In the genomic region with DNA sequence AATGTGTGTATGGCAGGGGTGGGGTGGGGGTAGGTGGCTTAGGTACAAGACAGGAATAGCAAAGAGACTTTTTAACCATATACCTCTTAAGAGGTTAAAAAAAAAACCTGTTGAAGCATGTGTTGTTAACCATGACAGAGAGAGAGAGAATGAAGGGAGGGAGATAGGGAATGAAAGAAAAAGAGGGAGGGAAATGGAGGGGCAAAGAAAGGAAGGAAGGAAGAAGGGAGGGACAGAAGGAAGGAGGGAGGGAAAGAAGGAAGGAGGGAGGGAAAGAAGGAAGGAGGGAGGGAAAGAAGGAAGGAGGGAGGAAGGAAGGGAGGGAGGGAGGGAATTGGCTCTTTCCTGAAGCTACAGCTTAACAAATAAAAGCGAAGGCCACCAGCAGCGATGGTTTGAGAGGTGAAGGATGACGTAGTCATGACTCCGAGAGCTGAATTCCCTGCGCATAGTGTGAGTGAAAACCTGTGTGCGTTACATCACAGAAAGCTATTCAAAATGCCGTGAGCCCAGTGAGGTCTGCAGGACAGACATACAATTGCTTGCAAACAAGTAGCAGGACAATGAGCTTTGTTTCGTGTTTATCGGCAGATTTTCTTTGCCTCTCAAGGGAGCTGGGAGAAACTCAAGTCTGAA, we compare ENCODE assay signal across 22 cellular contexts.
"Had no signal": no experiment of that assay in that cellular context is flagged by ENCODE, and none has a peak within 500 bp of the region (broad histone marks: within the 10 kb centered on the region; RNA-seq: fewer than 3 reads in every experiment).

No MANE protein-coding gene starts in this region.

- FAIRE-seq: small intestine had no signal

- H3K9me3 Mint-ChIP-seq: activated naive CD4-positive, alpha-beta T cell treated with anti-CD3 and anti-CD28 coated beads for 36 hours had no signal

- H3K27me3 ChIP-seq: breast epithelium, suprapubic skin, transverse colon, vagina had no signal

- H3K4me1 ChIP-seq: prostate gland had no signal

- H3K4me3 ChIP-seq: breast epithelium, coronary artery, lung, prostate gland, suprapubic skin, transverse colon, vagina had no signal

- ATAC-seq: activated CD4-positive, alpha-beta T cell treated with anti-CD3 and anti-CD28 coated beads for 36 hours; right cardiac atrium; stimulated activated naive CD8-positive, alpha-beta T cell treated with anti-CD3 and anti-CD28 coated beads, Interleukin-15, amount 100 ng/mL, for 72 hours had no signal

- H3K27me3 Mint-ChIP-seq: activated CD4-positive, alpha-beta T cell treated with anti-CD3 and anti-CD28 coated beads for 36 hours; stimulated activated naive CD8-positive, alpha-beta T cell treated with anti-CD3 and anti-CD28 coated beads, Interleukin-15, amount 100 ng/mL, for 72 hours had no signal

- H3K27ac ChIP-seq: breast epithelium, coronary artery, prostate gland, suprapubic skin, transverse colon, vagina had no signal

- DNase-seq: activated CD4-positive, alpha-beta T cell treated with anti-CD3 and anti-CD28 coated beads for 36 hours; activated CD4-positive, alpha-beta T cell treated with anti-CD3 and anti-CD28 coated beads, Interleukin-2, amount 50 U/mL, for 48 hours; activated naive CD4-positive, alpha-beta T cell treated with anti-CD3 and anti-CD28 coated beads for 36 hours; aorta; foreskin melanocyte; glutamatergic neuron; hippocampal formation; islet precursor cell; midbrain; right cardiac atrium; small intestine; stimulated activated CD4-positive, alpha-beta T cell treated with anti-CD3 and anti-CD28 coated beads, Interleukin-15, amount 100 ng/mL, for 24 hours; stimulated activated CD4-positive, alpha-beta T cell treated with anti-CD3 and anti-CD28 coated beads, Interleukin-2, amount 100 ng/mL, for 48 hours; stimulated activated naive CD8-positive, alpha-beta T cell treated with anti-CD3 and anti-CD28 coated beads, Interleukin-15, amount 100 ng/mL, for 72 hours; T-helper 2 cell; transverse colon had no signal

- H3K36me3 ChIP-seq: breast epithelium, prostate gland, suprapubic skin, transverse colon, vagina had no signal

- H3K27ac Mint-ChIP-seq: activated naive CD4-positive, alpha-beta T cell treated with anti-CD3 and anti-CD28 coated beads for 36 hours had no signal

- H3K9me3 ChIP-seq: breast epithelium, prostate gland, suprapubic skin, transverse colon, vagina had no signal

- H3K4me3 Mint-ChIP-seq: activated CD4-positive, alpha-beta T cell treated with anti-CD3 and anti-CD28 coated beads for 36 hours; activated naive CD4-positive, alpha-beta T cell treated with anti-CD3 and anti-CD28 coated beads for 36 hours; stimulated activated naive CD8-positive, alpha-beta T cell treated with anti-CD3 and anti-CD28 coated beads, Interleukin-15, amount 100 ng/mL, for 72 hours had no signal
